8 cellular contexts compared by ENCODE assay signal in genomic region chr4:146175541-146176453, GRCh38.
A peak's percentile ranks its signal among the peaks of the same experiment; 100 is the strongest.
DNase-seq lines count a peak whose midpoint lies in the region; ATAC-seq and TF ChIP-seq lines count a peak whose summit lies in the region.

TSS of gene LSM6 (plus strand) at chr4:146175718. CDS start at chr4:146182922, 7,204 bp downstream.

- DNase-seq in AG10803 (ENCODE audit: low read depth) (peak; percentile 83), NCI-H446 treated with DMSO at 0.1 percent for 48 hours (lab: John Stamatoyannopoulos, UW) (peak; percentile 73), coronary artery (ENCODE audit: low spot score) (peak; percentile 89), left kidney (ENCODE audit: low read depth, low spot score) (peak; percentile 95)
- DNase-seq in activated CD4-positive, alpha-beta T cell treated with anti-CD3 and anti-CD28 coated beads for 48 hours, result peak; percentile 88
- DNase-seq in stimulated activated CD4-positive, alpha-beta T cell treated with anti-CD3 and anti-CD28 coated beads, Interleukin-2, amount 100 ng/mL, for 24 hours, result peak; percentile 85

- TF ChIP-seq CTCF in AG10803 (conservative IDR thresholded peaks at IDR 0.05; ENCODE audit: low read length) (no peak), coronary artery (IDR thresholded peaks at IDR 0.05) (no peak)

- peak within 1 kb of the TSS; percentile 76 for H3K4me3 ChIP-seq in AG10803 (ENCODE audit: low read length)
- peak within 1 kb of the TSS; percentile 96 for H3K4me3 ChIP-seq in coronary artery

- peak; percentile 93 for ATAC-seq in GM18907 (IDR thresholded peaks at IDR 0.05; ENCODE audit: unreplicated experiment)
- peak; percentile 87 for ATAC-seq in HG03159 (IDR thresholded peaks at IDR 0.05; ENCODE audit: unreplicated experiment)

- peak within 1 kb of the TSS; percentile 80 to 95 for H3K27ac ChIP-seq in coronary artery

Comparison
In these comparisons a context has a peak if more than half of its experiments do, and no peak if none do; other contexts are left out.
1. Peak in every context shown above with its lines: DNase-seq, ATAC-seq, H3K4me3 ChIP-seq and H3K27ac ChIP-seq.